9 cellular contexts compared by ENCODE assay signal in the genomic region with DNA sequence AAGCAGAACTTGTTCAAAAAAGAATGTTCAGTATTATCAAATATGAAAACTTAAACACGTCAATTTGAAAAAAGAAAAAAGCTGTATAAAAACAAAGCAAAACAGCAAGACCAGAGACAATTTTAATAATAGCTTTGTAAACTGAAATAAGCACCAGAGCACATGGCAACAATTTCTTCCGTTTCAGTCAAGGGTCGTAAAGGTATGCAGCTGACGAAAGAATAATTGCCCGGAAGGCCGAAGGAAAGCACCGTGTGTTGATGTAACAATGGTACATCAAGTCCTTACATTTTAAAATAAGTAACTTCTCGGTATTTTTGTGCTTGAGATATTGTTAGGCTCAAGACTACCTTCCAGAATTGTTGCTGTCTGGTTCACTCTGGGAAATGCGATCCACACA.
DNase-seq lines count a peak whose midpoint lies in the region; ATAC-seq and TF ChIP-seq lines count a peak whose summit lies in the region.
"Had no signal": no experiment of that assay in that cellular context is flagged by ENCODE, and none has a peak within 500 bp of the region (broad histone marks: within the 10 kb centered on the region; RNA-seq: fewer than 3 reads in every experiment).

No MANE protein-coding gene starts in this region.

- H3K4me3 ChIP-seq in cardiac fibroblast (replicated peaks in 1 of 2; ENCODE audit: low read depth in 2 of 2, low read length in 2 of 2) (peak overlapping the region; percentile 92), mucosa of rectum (ENCODE audit: low read length in 2 of 2) (peak overlapping the region; percentile 99 to 100)

- peak; percentile 37 for DNase-seq in DMS 273 (lab: John Stamatoyannopoulos, UW; ENCODE audit: unreplicated experiment)
- no peak for DNase-seq in DMS 273 treated with DMSO at 0.1 percent for 48 hours (lab: John Stamatoyannopoulos, UW)
- DNase-seq in NCI-H82 treated with DMSO at 0.1 percent for 48 hours (lab: John Stamatoyannopoulos, UW; ENCODE audit: unreplicated experiment): peak; percentile 39
- peak; percentile 29 to 42 for DNase-seq in cardiac fibroblast (ENCODE audit: low read depth in 2 of 2)
- DNase-seq in AG20443 (ENCODE audit: low spot score): no peak

- H3K4me1 ChIP-seq in mucosa of rectum (ENCODE audit: control insufficient read depth in 2 of 2, insufficient read depth in 2 of 2, low read length in 2 of 2): peaks cover 12 to 19% of the 10 kb centered on the region in 2 donors

- no peaks in the 10 kb centered on the region for H3K27me3 ChIP-seq in mucosa of rectum (ENCODE audit: control insufficient read depth in 2 of 2, insufficient read depth in 2 of 2, low read length in 2 of 2)

- no peak for TF ChIP-seq CTCF in cardiac fibroblast (IDR thresholded peaks at IDR 0.05; ENCODE audit: low read depth, low read length)

- ATAC-seq in HG03025 (IDR thresholded peaks at IDR 0.05; ENCODE audit: low FRiP score, unreplicated experiment) (no peak), GM19452 (IDR thresholded peaks at IDR 0.05; ENCODE audit: unreplicated experiment) (no peak)

- H3K9me3 ChIP-seq in mucosa of rectum (ENCODE audit: control insufficient read depth in 2 of 2, low read length in 2 of 2): no peaks in the 10 kb centered on the region

- peaks cover 0 to 5% of the 10 kb centered on the region in 2 donors for H3K36me3 ChIP-seq in mucosa of rectum (ENCODE audit: control insufficient read depth in 2 of 2, insufficient read depth in 2 of 2, low read length in 2 of 2)

- no peak overlapping the region for H3K27ac ChIP-seq in mucosa of rectum (ENCODE audit: low read depth in 2 of 2, low read length in 2 of 2)
- H3K27ac ChIP-seq: 22Rv1 had no signal

- peak overlapping the region; percentile 29 to 87 for H3K9ac ChIP-seq in mucosa of rectum (ENCODE audit: low read depth in 1 of 2, low read length in 2 of 2)

Comparison
In these comparisons a context has a peak if more than half of its experiments do, and no peak if none do; other contexts are left out.
1. DNase-seq: peak in DMS 273 (single experiment), NCI-H82 treated with DMSO at 0.1 percent for 48 hours (single experiment) and cardiac fibroblast (2 of 2); none in DMS 273 treated with DMSO at 0.1 percent for 48 hours (single experiment) and AG20443 (single experiment).